Comparison of ENCODE assay signal across 1 cellular context in genomic region chr2:159615187-159615935, GRCh38.
TF ChIP-seq lines count a peak whose summit lies in the region.

No MANE protein-coding gene starts in this region.

TF ChIP-seq in HepG2, 621 proteins besides CTCF, POLR2A, EP300 and RAD21 (continued from another document and continues in another):
- TF ChIP-seq IRF1 (CRISPR knock-in tag; IDR thresholded peaks at IDR 0.05; ENCODE audit: low read depth) (no peak), RBM39 (IDR thresholded peaks at IDR 0.05; ENCODE audit: low read depth, low read length, poor library complexity, severe bottlenecking) (peak; percentile 79), MIER3 (CRISPR knock-in tag; IDR thresholded peaks at IDR 0.05; ENCODE audit: borderline replicate concordance) (peak; percentile 86; the same call in 1 of the 2 replicates), ZHX2 (IDR thresholded peaks at IDR 0.05; ENCODE audit: low read depth) (0 out of 2 replicates have a peak, but pooled peaks have one; percentile 32), ZHX2 (CRISPR knock-in tag; IDR thresholded peaks at IDR 0.05; ENCODE audit: borderline replicate concordance) (no peak), ZNF609 (CRISPR knock-in tag; IDR thresholded peaks at IDR 0.05; ENCODE audit: borderline replicate concordance) (peak; percentile 27; the same call in 1 of the 2 replicates), ZNF264 (CRISPR knock-in tag; IDR thresholded peaks at IDR 0.05) (no peak), ZNF589 (CRISPR knock-in tag; conservative IDR thresholded peaks at IDR 0.05) (peak; percentile 90), ARID4A (CRISPR knock-in tag; IDR thresholded peaks at IDR 0.05; ENCODE audit: borderline replicate concordance) (peak; percentile 69; the same call in 1 of the 2 replicates), ZNF296 (CRISPR knock-in tag; conservative IDR thresholded peaks at IDR 0.05) (no peak), SNAPC5 (CRISPR knock-in tag; IDR thresholded peaks at IDR 0.05; ENCODE audit: borderline replicate concordance) (peak; percentile 28; the same call in 1 of the 2 replicates), ZNF7 (CRISPR knock-in tag; IDR thresholded peaks at IDR 0.05) (0 out of 2 replicates have a peak, but pooled peaks have one; percentile 3), ZNF605 (CRISPR knock-in tag; IDR thresholded peaks at IDR 0.05) (peak; percentile 90; the same call in 1 of the 2 replicates), KLF15 (CRISPR knock-in tag; IDR thresholded peaks at IDR 0.05; ENCODE audit: borderline replicate concordance) (no peak), NPAS2 (CRISPR knock-in tag; IDR thresholded peaks at IDR 0.05; ENCODE audit: borderline replicate concordance) (no peak), SP1 (IDR thresholded peaks at IDR 0.05) (no peak), SP1 (CRISPR knock-in tag; IDR thresholded peaks at IDR 0.05) (peak; percentile 56), ZFP82 (CRISPR knock-in tag; IDR thresholded peaks at IDR 0.05; ENCODE audit: borderline replicate concordance) (no peak), SOX6 (IDR thresholded peaks at IDR 0.05) (no peak), SOX6 (CRISPR knock-in tag; IDR thresholded peaks at IDR 0.05) (peak; percentile 71), TOPORS (CRISPR knock-in tag; IDR thresholded peaks at IDR 0.05) (peak; percentile 81; the same call in 1 of the 2 replicates), CENPX (CRISPR knock-in tag; IDR thresholded peaks at IDR 0.05) (no peak), NCOA2 (CRISPR knock-in tag; IDR thresholded peaks at IDR 0.05) (no peak), PITX1 (CRISPR knock-in tag; IDR thresholded peaks at IDR 0.05) (peak; percentile 4; the same call in 1 of the 2 replicates), ZNF761 (CRISPR knock-in tag; conservative IDR thresholded peaks at IDR 0.05) (peak; percentile 22; the same call in 1 of the 2 replicates), DNMT3B (CRISPR knock-in tag; conservative IDR thresholded peaks at IDR 0.05) (peak; percentile 92), ZMYM3 (CRISPR knock-in tag; IDR thresholded peaks at IDR 0.05) (peak; percentile 22; the same call in 1 of the 2 replicates), ZNF34 (CRISPR knock-in tag; IDR thresholded peaks at IDR 0.05; ENCODE audit: borderline replicate concordance) (peak; percentile 90), ZNF484 (CRISPR knock-in tag; IDR thresholded peaks at IDR 0.05; ENCODE audit: borderline replicate concordance, low read depth) (0 out of 2 replicates have a peak, but pooled peaks have one; percentile 20), KLF16 (CRISPR knock-in tag; IDR thresholded peaks at IDR 0.05) (peak in 1 of 2 experiments; percentile 40; a peak in 1 of 4 replicates), MTA1 (CRISPR knock-in tag; IDR thresholded peaks at IDR 0.05; ENCODE audit: borderline replicate concordance) (peak; percentile 79; the same call in 1 of the 2 replicates), SP2 (CRISPR knock-in tag; IDR thresholded peaks at IDR 0.05) (no peak), POGZ (CRISPR knock-in tag; IDR thresholded peaks at IDR 0.05) (peak; percentile 69), TGIF2 (CRISPR knock-in tag; IDR thresholded peaks at IDR 0.05) (peak; percentile 85), SMAD1 (CRISPR knock-in tag; IDR thresholded peaks at IDR 0.05; ENCODE audit: borderline replicate concordance, low read depth) (peak; percentile 85), GABPB1 (CRISPR knock-in tag; IDR thresholded peaks at IDR 0.05) (peak; percentile 80)
- TF ChIP-seq, protein P1, sequence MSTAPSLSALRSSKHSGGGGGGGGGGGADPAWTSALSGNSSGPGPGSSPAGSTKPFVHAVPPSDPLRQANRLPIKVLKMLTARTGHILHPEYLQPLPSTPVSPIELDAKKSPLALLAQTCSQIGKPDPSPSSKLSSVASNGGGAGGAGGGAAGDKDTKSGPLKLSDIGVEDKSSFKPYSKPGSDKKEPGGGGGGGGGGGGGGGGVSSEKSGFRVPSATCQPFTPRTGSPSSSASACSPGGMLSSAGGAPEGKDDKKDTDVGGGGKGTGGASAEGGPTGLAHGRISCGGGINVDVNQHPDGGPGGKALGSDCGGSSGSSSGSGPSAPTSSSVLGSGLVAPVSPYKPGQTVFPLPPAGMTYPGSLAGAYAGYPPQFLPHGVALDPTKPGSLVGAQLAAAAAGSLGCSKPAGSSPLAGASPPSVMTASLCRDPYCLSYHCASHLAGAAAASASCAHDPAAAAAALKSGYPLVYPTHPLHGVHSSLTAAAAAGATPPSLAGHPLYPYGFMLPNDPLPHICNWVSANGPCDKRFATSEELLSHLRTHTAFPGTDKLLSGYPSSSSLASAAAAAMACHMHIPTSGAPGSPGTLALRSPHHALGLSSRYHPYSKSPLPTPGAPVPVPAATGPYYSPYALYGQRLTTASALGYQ (CRISPR knock-in tag; IDR thresholded peaks at IDR 0.05): no peak
- TF ChIP-seq, protein P2, sequence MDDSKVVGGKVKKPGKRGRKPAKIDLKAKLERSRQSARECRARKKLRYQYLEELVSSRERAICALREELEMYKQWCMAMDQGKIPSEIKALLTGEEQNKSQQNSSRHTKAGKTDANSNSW (CRISPR knock-in tag; IDR thresholded peaks at IDR 0.05; ENCODE audit: borderline replicate concordance): no peak
- TF ChIP-seq, protein P3, sequence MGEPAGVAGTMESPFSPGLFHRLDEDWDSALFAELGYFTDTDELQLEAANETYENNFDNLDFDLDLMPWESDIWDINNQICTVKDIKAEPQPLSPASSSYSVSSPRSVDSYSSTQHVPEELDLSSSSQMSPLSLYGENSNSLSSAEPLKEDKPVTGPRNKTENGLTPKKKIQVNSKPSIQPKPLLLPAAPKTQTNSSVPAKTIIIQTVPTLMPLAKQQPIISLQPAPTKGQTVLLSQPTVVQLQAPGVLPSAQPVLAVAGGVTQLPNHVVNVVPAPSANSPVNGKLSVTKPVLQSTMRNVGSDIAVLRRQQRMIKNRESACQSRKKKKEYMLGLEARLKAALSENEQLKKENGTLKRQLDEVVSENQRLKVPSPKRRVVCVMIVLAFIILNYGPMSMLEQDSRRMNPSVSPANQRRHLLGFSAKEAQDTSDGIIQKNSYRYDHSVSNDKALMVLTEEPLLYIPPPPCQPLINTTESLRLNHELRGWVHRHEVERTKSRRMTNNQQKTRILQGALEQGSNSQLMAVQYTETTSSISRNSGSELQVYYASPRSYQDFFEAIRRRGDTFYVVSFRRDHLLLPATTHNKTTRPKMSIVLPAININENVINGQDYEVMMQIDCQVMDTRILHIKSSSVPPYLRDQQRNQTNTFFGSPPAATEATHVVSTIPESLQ (CRISPR knock-in tag; conservative IDR thresholded peaks at IDR 0.05): no peak
